16 cellular contexts compared by ENCODE assay signal in genomic region chr20:4721719-4722118, GRCh38. TPM values are rescaled to one million over a fixed set of nuclear protein-coding genes. Genes with fewer than 3 reads are reported as not detected.
A peak's percentile ranks its signal among the peaks of the same experiment; 100 is the strongest.
DNase-seq lines count a peak whose midpoint lies in the region; ATAC-seq, FAIRE-seq and TF ChIP-seq lines count a peak whose summit lies in the region.
"Had no signal": no experiment of that assay in that cellular context is flagged by ENCODE, and none has a peak within 500 bp of the region (broad histone marks: within the 10 kb centered on the region; RNA-seq: fewer than 3 reads in every experiment).

Gene PRND, plus strand, starts transcription at chr20:4721909. Its CDS starts 2,643 bp downstream, at chr20:4724552.

- H3K4me1 Mint-ChIP-seq in activated T-cell treated with anti-CD3 and anti-CD28 coated beads, Interleukin-2, amount 50 U/mL, for 72 hours (ENCODE audit: low read depth), result peaks cover 17% of the 10 kb centered on the region

- H2BK5ac ChIP-seq in H1 (ENCODE audit: low read depth, low read length) (peak within 1 kb of the TSS; percentile 20; the same call in 1 of the 2 replicates), neuronal stem cell (ENCODE audit: low read length) (no peak within 1 kb of the TSS)

- no peak within 1 kb of the TSS for H3K56ac ChIP-seq in H1 (replicated peaks; ENCODE audit: insufficient read length, low read depth, low read length)

- DNase-seq in H1 (ENCODE audit: low read depth in 1 of 2, low spot score in 2 of 2) (no peak), neuronal stem cell (ENCODE audit: low spot score) (no peak), NCI-H2171 treated with DMSO at 0.1 percent for 48 hours (lab: John Stamatoyannopoulos, UW) (no peak), DMS53 (lab: John Stamatoyannopoulos, UW) (no peak), activated gamma-delta T cell (lab: John Stamatoyannopoulos, UW) (no peak)
- no peak for DNase-seq in activated T-cell treated with anti-CD3 and anti-CD28 coated beads, Interleukin-2, amount 50 U/mL, for 72 hours
- DNase-seq: activated CD8-positive, alpha-beta memory T cell treated with anti-CD3 and anti-CD28 coated beads, Interleukin-2, amount 50 U/mL, for 48 hours; dermis blood vessel endothelial cell; DND-41; islet precursor cell; NCI-H1417; SHP77 treated with DMSO at 0.1 percent for 48 hours; stimulated activated CD4-positive, alpha-beta T cell treated with anti-CD3 and anti-CD28 coated beads, Interleukin-15, amount 100 ng/mL, for 24 hours had no signal

- no peak within 1 kb of the TSS for H3K27ac Mint-ChIP-seq in activated T-cell treated with anti-CD3 and anti-CD28 coated beads, Interleukin-2, amount 50 U/mL, for 72 hours

- H3K23me2 ChIP-seq in H1 (ENCODE audit: low read depth, low read length), result no peaks in the 10 kb centered on the region

- H3K36me3 Mint-ChIP-seq in activated T-cell treated with anti-CD3 and anti-CD28 coated beads, Interleukin-2, amount 50 U/mL, for 72 hours (ENCODE audit: insufficient read depth in 2 of 2), result no peaks in the 10 kb centered on the region

- TF ChIP-seq EP300 in H1 (IDR thresholded peaks at IDR 0.05; ENCODE audit: borderline replicate concordance in 1 of 2, low read depth in 2 of 2, low read length in 2 of 2), result no peak

- no peak for ATAC-seq in activated T-cell treated with anti-CD3 and anti-CD28 coated beads, Interleukin-2, amount 50 U/mL, for 72 hours (replicated peaks in 1 of 2)

- H4K8ac ChIP-seq in H1 (ENCODE audit: extremely low read depth, insufficient read depth, low read length) (peak within 1 kb of the TSS; percentile 45; the same call in 1 of the 2 replicates), neuronal stem cell (ENCODE audit: low read depth, low read length) (no peak within 1 kb of the TSS)

- H3K27me3 Mint-ChIP-seq in activated T-cell treated with anti-CD3 and anti-CD28 coated beads, Interleukin-2, amount 50 U/mL, for 72 hours (ENCODE audit: low read depth), result no peaks in the 10 kb centered on the region

- H3K27ac ChIP-seq in BLaER1 treated with 17β-estradiol and CSF1 and Interleukin-3, amounts not matched to agents 10 nM and 100 nM, result no peak within 1 kb of the TSS; a peak in 2 of 22 replicates
- H3K27ac ChIP-seq in KMS-11 (no peak within 1 kb of the TSS), H1 (ENCODE audit: low read depth, low read length) (no peak within 1 kb of the TSS), neuronal stem cell (replicated peaks; ENCODE audit: low read length) (no peak within 1 kb of the TSS)

- H3K14ac ChIP-seq in H1 (ENCODE audit: insufficient read length), result no peak within 1 kb of the TSS
- peak within 1 kb of the TSS; percentile 6 for H3K14ac ChIP-seq in neuronal stem cell (ENCODE audit: low read length)

- no peak within 1 kb of the TSS for H3K18ac ChIP-seq in H1 (ENCODE audit: extremely low read depth, low read length)
- H3K18ac ChIP-seq in neuronal stem cell (ENCODE audit: low read length), result peak within 1 kb of the TSS; percentile 30

- H3K4me2 ChIP-seq in BLaER1 treated with 17β-estradiol and CSF1 and Interleukin-3, amounts not matched to agents 10 nM and 100 nM, result peak within 1 kb of the TSS; percentile 16 to 86 (median 65); a peak in 17 of 22 replicates
- H3K4me2 ChIP-seq in KMS-11, result 0 out of 2 replicates have a peak within 1 kb of the TSS, but pooled peaks have one; percentile 42
- H3K4me2 ChIP-seq in H1 (ENCODE audit: insufficient read depth in 1 of 2, low read depth in 2 of 2, low read length in 2 of 2), result peak within 1 kb of the TSS in 1 of 2 experiments; percentile 53; a peak in 2 of 4 replicates
- no peak within 1 kb of the TSS for H3K4me2 ChIP-seq in neuronal stem cell (ENCODE audit: insufficient read depth, low read length, poor library complexity, severe bottlenecking)

- no peak within 1 kb of the TSS for H3K4ac ChIP-seq in H1 (replicated peaks; ENCODE audit: insufficient read length, low read depth, low read length)
- H3K4ac ChIP-seq in neuronal stem cell (ENCODE audit: low read length), result no peak within 1 kb of the TSS

- POLR2A ChIA-PET in H1 (lab: Charles Lee; ENCODE audit: partially characterized antibody), result interaction anchor here (1.0 kb wide), 1 partner anchor 33 kb away, joined by 3 read pairs; no protein-coding TSS in a partner anchor

- H3K9me3 ChIP-seq in BLaER1 treated with 17β-estradiol and CSF1 and Interleukin-3, amounts not matched to agents 10 nM and 100 nM (replicated peaks in 1 of 11), result peaks cover 0 to 10% (median 0%) of the 10 kb centered on the region in 11 experiments; a peak in 4 of 22 replicates
- H3K9me3 ChIP-seq in H1 (ENCODE audit: insufficient read depth in 2 of 2, low read depth in 1 of 2, low read length in 1 of 2), result no peaks in the 10 kb centered on the region; a peak in 1 of 4 replicates
- H3K9me3 ChIP-seq in neuronal stem cell (replicated peaks in 1 of 2; ENCODE audit: control insufficient read depth in 2 of 2, insufficient read depth in 1 of 2, low read depth in 1 of 2, low read length in 2 of 2), result peaks cover 4% of the 10 kb centered on the region in 2 donors
- H3K9me3 ChIP-seq: adrenal gland had no signal

- H2BK20ac ChIP-seq in H1 (ENCODE audit: low read length), result no peak within 1 kb of the TSS

- no peak for TF ChIP-seq POLR2A in H1 (IDR thresholded peaks at IDR 0.05; ENCODE audit: control extremely low read depth in 1 of 2, low read depth in 2 of 2, low read length in 2 of 2)

- H3K23ac ChIP-seq in H1 (ENCODE audit: insufficient read length) (no peak within 1 kb of the TSS), neuronal stem cell (ENCODE audit: low read depth, low read length, poor library complexity) (no peak within 1 kb of the TSS)

- FAIRE-seq in H1 (lab: Jason Lieb, UNC), result no peak

- WGBS in H1 (ENCODE audit: extremely low coverage in 1 of 2, insufficient coverage in 1 of 2, insufficient read length in 1 of 2, insufficient replicate concordance in 2 of 2, low coverage in 1 of 2, low lambda C conversion rate in 2 of 2, missing lambda C conversion rate in 1 of 2), 2 experiments, result 76% methylated on average over 8 of the region's 8 CpGs; no CpG with 5 or more reads in 1 of the 2 experiments
- no CpG with 5 or more reads among the region's 8 CpGs for whole genome bisulfite sequencing in neuronal stem cell (ENCODE audit: extremely low coverage in 2 of 2, insufficient read length in 2 of 2, insufficient replicate concordance in 1 of 2), 2 donors

- no peak within 1 kb of the TSS for H3K4me3 ChIP-seq in BLaER1 treated with 17β-estradiol and CSF1 and Interleukin-3, amounts not matched to agents 10 nM and 100 nM
- no peak within 1 kb of the TSS for H3K4me3 ChIP-seq in KMS-11 (IDR thresholded peaks at IDR 0.05; ENCODE audit: insufficient read depth, low read depth, low read length)
- H3K4me3 ChIP-seq in H1 (ENCODE audit: extremely low read depth in 1 of 4, insufficient read depth in 2 of 4, low read depth in 3 of 4, low read length in 4 of 4), result no peak within 1 kb of the TSS
- H3K4me3 ChIP-seq in neuronal stem cell (ENCODE audit: low read length in 2 of 2), result peak within 1 kb of the TSS in 1 of 2 donors; percentile 29
- H3K4me3 ChIP-seq: adrenal gland had no signal

- H3K9me3 Mint-ChIP-seq in activated T-cell treated with anti-CD3 and anti-CD28 coated beads, Interleukin-2, amount 50 U/mL, for 72 hours, result no peaks in the 10 kb centered on the region

- H3K79me2 ChIP-seq in KMS-11 (ENCODE audit: insufficient read depth, low read depth), result no peaks in the 10 kb centered on the region
- no peaks in the 10 kb centered on the region for H3K79me2 ChIP-seq in H1 (ENCODE audit: control insufficient read depth in 1 of 2, insufficient read depth in 2 of 2, low read length in 2 of 2)

- TF ChIP-seq CTCF in KMS-11 (conservative IDR thresholded peaks at IDR 0.05; ENCODE audit: low read depth, low read length), result no peak
- no peak for TF ChIP-seq CTCF in H1 (IDR thresholded peaks at IDR 0.05; ENCODE audit: control extremely low read depth in 1 of 3, insufficient read depth in 1 of 3, low read depth in 1 of 3, low read length in 3 of 3)

- peak within 1 kb of the TSS in 6 of 11 experiments; percentile 1 to 79 (median 26); a peak in 4 of 22 replicates for H3K9ac ChIP-seq in BLaER1 treated with 17β-estradiol and CSF1 and Interleukin-3, amounts not matched to agents 10 nM and 100 nM
- H3K9ac ChIP-seq in KMS-11 (no peak within 1 kb of the TSS), H1 (replicated peaks in 1 of 4; ENCODE audit: extremely low read depth in 1 of 4, low read depth in 3 of 4, low read length in 3 of 4) (no peak within 1 kb of the TSS), neuronal stem cell (ENCODE audit: low read depth, low read length, poor library complexity) (no peak within 1 kb of the TSS)

- no peaks in the 10 kb centered on the region; a peak in 1 of 22 replicates for H4K20me1 ChIP-seq in BLaER1 treated with 17β-estradiol and CSF1 and Interleukin-3, amounts not matched to agents 10 nM and 100 nM
- H4K20me1 ChIP-seq in KMS-11 (ENCODE audit: insufficient read depth) (no peaks in the 10 kb centered on the region), H1 (replicated peaks in 1 of 2; ENCODE audit: control insufficient read depth in 1 of 2, insufficient read depth in 2 of 2, low read length in 2 of 2) (no peaks in the 10 kb centered on the region)

- no peak within 1 kb of the TSS for H2AK5ac ChIP-seq in H1 (ENCODE audit: low read depth, low read length)
- H2AK5ac ChIP-seq in neuronal stem cell (ENCODE audit: low read depth, low read length), result peak within 1 kb of the TSS; percentile 50

- CTCF ChIA-PET in H1 (lab: Charles Lee; ENCODE audit: partially characterized antibody), result interaction anchor here (0.6 to 9.6 kb wide), 11 partner anchors 19 to 136 kb away, joined by 3 to 104 read pairs (median 3); no protein-coding TSS in a partner anchor

- no peaks in the 10 kb centered on the region for H3K27me3 ChIP-seq in BLaER1 treated with 17β-estradiol and CSF1 and Interleukin-3, amounts not matched to agents 10 nM and 100 nM
- H3K27me3 ChIP-seq in KMS-11 (ENCODE audit: insufficient read depth, low read depth) (no peaks in the 10 kb centered on the region), H1 (replicated peaks in 1 of 4; ENCODE audit: control insufficient read depth in 3 of 4, extremely low read depth in 1 of 4, insufficient read depth in 3 of 4, low read length in 3 of 4) (no peaks in the 10 kb centered on the region), neuronal stem cell (ENCODE audit: control insufficient read depth in 3 of 3, insufficient read depth in 3 of 3, low read depth in 1 of 3, low read length in 3 of 3) (peaks cover 0 to 5% (median 0%) of the 10 kb centered on the region in 3 experiments)
- H3K27me3 ChIP-seq: adrenal gland had no signal

- H2BK15ac ChIP-seq in H1 (ENCODE audit: low read length) (0 out of 2 replicates have a peak within 1 kb of the TSS, but pooled peaks have one; percentile 32), neuronal stem cell (ENCODE audit: low read length) (peak within 1 kb of the TSS; percentile 60)

- H4K5ac ChIP-seq in H1 (ENCODE audit: insufficient read length, low read depth, low read length), result no peak within 1 kb of the TSS

- peak within 1 kb of the TSS; percentile 61 for H2AFZ ChIP-seq in KMS-11 (ENCODE audit: low read depth)
- peak within 1 kb of the TSS; percentile 96 for H2AFZ ChIP-seq in H1 (ENCODE audit: low read length)
- H2AFZ ChIP-seq in neuronal stem cell (ENCODE audit: low read length), result peak within 1 kb of the TSS; percentile 87

- TF ChIP-seq RAD21 in H1 (IDR thresholded peaks at IDR 0.05 in 1 of 2, conservative IDR thresholded peaks at IDR 0.05 in 1 of 2; ENCODE audit: low read depth in 2 of 2, low read length in 2 of 2), result no peak

- H3K36me3 ChIP-seq in BLaER1 treated with 17β-estradiol and CSF1 and Interleukin-3, amounts not matched to agents 10 nM and 100 nM, result no peaks in the 10 kb centered on the region
- no peaks in the 10 kb centered on the region for H3K36me3 ChIP-seq in KMS-11 (ENCODE audit: insufficient read depth)
- H3K36me3 ChIP-seq in H1 (ENCODE audit: control insufficient read depth in 2 of 4, insufficient read depth in 4 of 4, low read length in 3 of 4), result no peaks in the 10 kb centered on the region; a peak in 1 of 8 replicates
- H3K36me3 ChIP-seq in neuronal stem cell (replicated peaks in 1 of 2; ENCODE audit: control insufficient read depth in 2 of 2, insufficient read depth in 2 of 2, low read length in 2 of 2), result no peaks in the 10 kb centered on the region
- H3K36me3 ChIP-seq: adrenal gland had no signal

- H2BK120ac ChIP-seq in H1 (replicated peaks; ENCODE audit: low read depth, low read length) (no peak within 1 kb of the TSS), neuronal stem cell (ENCODE audit: low read depth, low read length) (no peak within 1 kb of the TSS)

- H3K4me3 Mint-ChIP-seq in activated T-cell treated with anti-CD3 and anti-CD28 coated beads, Interleukin-2, amount 50 U/mL, for 72 hours, result peak within 1 kb of the TSS in 1 of 2 donors; percentile 23

- H3K4me1 ChIP-seq in BLaER1 treated with 17β-estradiol and CSF1 and Interleukin-3, amounts not matched to agents 10 nM and 100 nM, result peaks cover 15 to 30% (median 21%) of the 10 kb centered on the region in 10 experiments
- peaks cover 7% of the 10 kb centered on the region for H3K4me1 ChIP-seq in KMS-11 (ENCODE audit: low read depth, poor library complexity, severe bottlenecking)
- peaks cover 3 to 9% (median 5%) of the 10 kb centered on the region in 4 experiments for H3K4me1 ChIP-seq in H1 (replicated peaks in 1 of 4; ENCODE audit: control insufficient read depth in 3 of 4, insufficient read depth in 4 of 4, low read length in 3 of 4)
- H3K4me1 ChIP-seq in neuronal stem cell (ENCODE audit: control insufficient read depth in 2 of 2, insufficient read depth in 1 of 2, low read depth in 1 of 2, low read length in 2 of 2), result peaks cover 7% of the 10 kb centered on the region in 2 donors

- H4K91ac ChIP-seq in H1 (replicated peaks; ENCODE audit: insufficient read length, low read length) (no peak within 1 kb of the TSS), neuronal stem cell (ENCODE audit: low read depth, low read length, poor library complexity) (no peak within 1 kb of the TSS)

- H2BK12ac ChIP-seq in H1 (ENCODE audit: low read depth, low read length) (no peak within 1 kb of the TSS), neuronal stem cell (ENCODE audit: low read length) (no peak within 1 kb of the TSS)

- H3K79me1 ChIP-seq in H1 (ENCODE audit: low read depth, low read length), result no peaks in the 10 kb centered on the region
- H3K79me1 ChIP-seq in neuronal stem cell (ENCODE audit: low read depth, low read length), result no peaks in the 10 kb centered on the region

RNA-seq across cellular contexts. Expression of gene PRND, which starts in this region (rescaled TPM):
- total RNA-seq in H1 (2021; fragmentation: NEBNext Ultra II Directional; extraction: Animal tissue kit (Norgen Biotek cat#: 25700)), result 0.08 and 0.11 TPM in 2 replicates
- polyA plus RNA-seq in H1 (2011; rRNA removed), result 0.03 and 0.09 TPM in 2 replicates
- polyA plus RNA-seq in H1 (2011; cell fraction: cytosol; rRNA removed), result 0.05 TPM
- polyA plus RNA-seq in H1 (2011; cell fraction: nucleus; rRNA removed), result 0.09 TPM
- polyA plus RNA-seq in H1 (2012, experiment 1 of 2), result 0.14 to 0.17 TPM in 2 of 4 replicates, not detected in the others
- not detected for polyA plus RNA-seq in H1 (2012, experiment 2 of 2)
- 0.04 TPM for polyA plus RNA-seq in H1 (2013, experiment 1 of 2)
- 0.06 TPM for polyA plus RNA-seq in H1 (2013, experiment 2 of 2)
- 0.05 and 0.06 TPM in 2 replicates for polyA minus RNA-seq in H1 (2011; rRNA and poly(A)+ RNA removed)
- not detected for polyA minus RNA-seq in H1 (2011; cell fraction: cytosol; rRNA and poly(A)+ RNA removed)
- not detected for polyA minus RNA-seq in H1 (2011; cell fraction: nucleus; rRNA and poly(A)+ RNA removed)
- polyA plus RNA-seq in neuronal stem cell (2013, experiment 1 of 2), result not detected
- not detected for polyA plus RNA-seq in neuronal stem cell (2013, experiment 2 of 2)
- not detected for total RNA-seq in activated T-cell treated with anti-CD3 and anti-CD28 coated beads, Interleukin-2, amount 50 U/mL, for 72 hours
- total RNA-seq: adrenal gland had no signal
- polyA plus RNA-seq: adrenal gland had no signal

Comparison
In these comparisons a context has a peak if more than half of its experiments do, and no peak if none do; other contexts are left out.
1. H3K9ac ChIP-seq: peak in BLaER1 treated with 17β-estradiol and CSF1 and Interleukin-3, amounts not matched to agents 10 nM and 100 nM (6 of 11); none in KMS-11 (single experiment), H1 (0 of 4) and neuronal stem cell (single experiment).
2. Peak in every context shown above with its lines, with median percentiles within 50 percentile points of each other: H2AFZ ChIP-seq.